In genomic region chr11:75347781-75348613, GRCh38 we compare ENCODE assay signal across 8 cellular contexts. TPM values are rescaled to one million over a fixed set of nuclear protein-coding genes. Genes with fewer than 3 reads are reported as not detected.
DNase-seq lines count a peak whose midpoint lies in the region; ATAC-seq and TF ChIP-seq lines count a peak whose summit lies in the region.

No MANE protein-coding gene starts in this region.

- H3K4me3 ChIP-seq in dorsolateral prefrontal cortex, result peak overlapping the region in 11 of 59 donors; percentile 0 to 78 (median 14)

- in situ Hi-C loops in GM13977 (cut with MboI; ENCODE audit: low pct_unique_long_range_greater_than_20kb, low sequenced_read_pairs, unreplicated experiment), result loop anchor here (25.0 kb wide), 1 partner anchor 111 kb away; the partner anchor contains the start of gene TPBGL

- CTCF ChIA-PET in CD4-positive, alpha-beta T cell (lab: Charles Lee), result no interaction called here

- no peaks in the 10 kb centered on the region for H3K27me3 Mint-ChIP-seq in CD4-positive, alpha-beta T cell
- H3K27me3 Mint-ChIP-seq in nephron progenitor cell (ENCODE audit: low read depth, poor library complexity), result peaks cover 20% of the 10 kb centered on the region

- TF ChIP-seq CTCF in CD4-positive, alpha-beta T cell (IDR thresholded peaks at IDR 0.05), result no peak
- TF ChIP-seq CTCF in dorsolateral prefrontal cortex (IDR thresholded peaks at IDR 0.05 in 54 of 56, conservative IDR thresholded peaks at IDR 0.05 in 2 of 56; ENCODE audit: low read depth in 1 of 56, partially characterized antibody in 56 of 56), result no peak
- TF ChIP-seq CTCF in nephron progenitor cell (IDR thresholded peaks at IDR 0.05), result no peak
- no peak for TF ChIP-seq CTCF in GM13977 (IDR thresholded peaks at IDR 0.05; ENCODE audit: extremely low read depth, insufficient read depth, missing control alignments)

- H3K4me3 Mint-ChIP-seq in CD4-positive, alpha-beta T cell, result peak overlapping the region; percentile 50
- H3K4me3 Mint-ChIP-seq in nephron progenitor cell, result no peak overlapping the region

- no peaks in the 10 kb centered on the region for H3K27me3 ChIP-seq in CD4-positive, alpha-beta T cell (ENCODE audit: control insufficient read depth, insufficient read depth, low read length)
- no peaks in the 10 kb centered on the region for H3K27me3 ChIP-seq in dorsolateral prefrontal cortex

- no peak overlapping the region for H3K27ac ChIP-seq in CD4-positive, alpha-beta T cell (ENCODE audit: low read depth, low read length)
- peak overlapping the region in 58 of 59 donors; percentile 8 to 96 (median 89) for H3K27ac ChIP-seq in dorsolateral prefrontal cortex

- POLR2A ChIA-PET in CD4-positive, alpha-beta T cell (lab: Charles Lee), result interaction anchor here (0.6 kb wide), 1 partner anchor 29 kb away, joined by 3 read pairs; no protein-coding TSS in a partner anchor

- no peaks in the 10 kb centered on the region for H3K9me3 ChIP-seq in CD4-positive, alpha-beta T cell (ENCODE audit: control insufficient read depth, low read length)

- no peak for ATAC-seq in CD4-positive, alpha-beta T cell (ENCODE audit: poor library complexity)

- no peak for DNase-seq in CD4-positive, alpha-beta T cell
- DNase-seq in NCI-H187 treated with DMSO at 0.1 percent for 48 hours (lab: John Stamatoyannopoulos, UW) (peak; percentile 39), dorsolateral prefrontal cortex (peak in 2 of 10 donors; percentile 32 to 56), nephron progenitor cell (no peak), NCI-H1930 (lab: John Stamatoyannopoulos, UW) (no peak), GM13977 (ENCODE audit: low spot score) (no peak)
- DNase-seq in stimulated activated CD4-positive, alpha-beta T cell treated with anti-CD3 and anti-CD28 coated beads, Interleukin-15, amount 100 ng/mL, for 24 hours, result no peak
- DNase-seq in stimulated activated naive CD4-positive, alpha-beta T cell (lab: John Stamatoyannopoulos, UW), result no peak

- no peaks in the 10 kb centered on the region for H3K9me3 Mint-ChIP-seq in CD4-positive, alpha-beta T cell
- H3K9me3 Mint-ChIP-seq in nephron progenitor cell, result no peaks in the 10 kb centered on the region

- intact Hi-C loops in CD4-positive, alpha-beta T cell (cut with DNase I, micrococcal nuclease), result loop anchor here in 1 of 2 experiments (2.0 kb wide), 1 partner anchor 15 kb away; no protein-coding TSS in a partner anchor
- intact Hi-C loops in dorsolateral prefrontal cortex (cut with DNase I), result loop anchor here in 1 of 2 donors (5.0 kb wide), 1 partner anchor 34 kb away; no protein-coding TSS in a partner anchor

- peak overlapping the region; percentile 91 for H3K27ac Mint-ChIP-seq in CD4-positive, alpha-beta T cell
- peak overlapping the region; percentile 4 for H3K27ac Mint-ChIP-seq in nephron progenitor cell

- H3K36me3 Mint-ChIP-seq in CD4-positive, alpha-beta T cell (ENCODE audit: low read depth), result peaks cover 14% of the 10 kb centered on the region
- H3K36me3 Mint-ChIP-seq in nephron progenitor cell (ENCODE audit: low read depth), result no peaks in the 10 kb centered on the region

- peaks cover 90% of the 10 kb centered on the region for H3K4me1 Mint-ChIP-seq in CD4-positive, alpha-beta T cell (ENCODE audit: low read depth)
- peaks cover 80% of the 10 kb centered on the region for H3K4me1 Mint-ChIP-seq in nephron progenitor cell

RNA-seq across cellular contexts. Expression of gene ARRB1, which starts 3.5 kb away (rescaled TPM):
- total RNA-seq in CD4-positive, alpha-beta T cell, result 10 to 100 TPM; 26.7 to 27.8 TPM
- 100 to 1,000 TPM; 117 to 225 (median 167) TPM for total RNA-seq in dorsolateral prefrontal cortex

RNA-seq across cellular contexts. Expression of gene RPS3, which starts 51.3 kb away (rescaled TPM):
- 1,000 to 10,000 TPM; 4,753 to 4,828 TPM for total RNA-seq in CD4-positive, alpha-beta T cell
- total RNA-seq in dorsolateral prefrontal cortex, result 100 to 1,000 TPM; 382 to 717 (median 502) TPM

Comparison
In these comparisons a context has a peak if more than half of its experiments do, and no peak if none do; other contexts are left out.
1. RNA of gene ARRB1, which starts 3.5 kb away (total RNA-seq): 117 to 225 TPM in dorsolateral prefrontal cortex; 26.7 to 27.8 TPM in CD4-positive, alpha-beta T cell; every median in the first group is over 4 times any median in the second.
2. RNA of gene RPS3, which starts 51.3 kb away (total RNA-seq): 4,753 to 4,828 TPM in CD4-positive, alpha-beta T cell; 382 to 717 TPM in dorsolateral prefrontal cortex; every median in the first group is over 4 times any median in the second.